In the genomic region with DNA sequence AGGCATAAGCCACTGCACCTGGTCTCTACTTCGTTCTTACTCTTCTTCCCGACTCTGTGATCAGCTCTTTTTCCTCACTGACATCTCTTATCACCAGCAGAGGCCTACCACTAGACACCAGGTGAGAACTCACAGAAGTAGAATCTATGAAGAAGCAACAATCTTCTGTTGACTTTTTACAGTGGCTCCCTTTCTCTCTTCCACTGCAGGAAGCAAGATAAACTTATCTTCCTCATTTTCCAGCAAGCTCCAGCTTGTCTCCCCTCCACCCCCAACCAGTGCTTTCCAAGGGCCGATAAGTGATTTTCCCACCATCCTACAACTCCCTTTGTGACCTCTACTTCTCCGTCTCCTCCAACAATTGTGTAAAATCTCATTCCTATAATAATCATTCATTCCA, we compare ENCODE assay signal across 26 cellular contexts. TPM values are rescaled to one million over a fixed set of nuclear protein-coding genes. Genes with fewer than 3 reads are reported as not detected.
DNase-seq lines count a peak whose midpoint lies in the region; ATAC-seq, FAIRE-seq and TF ChIP-seq lines count a peak whose summit lies in the region.
"Had no signal": no experiment of that assay in that cellular context is flagged by ENCODE, and none has a peak within 500 bp of the region (broad histone marks: within the 10 kb centered on the region; RNA-seq: fewer than 3 reads in every experiment).

No MANE protein-coding gene starts in this region.

- H3K27me3 ChIP-seq in MM.1S (replicated peaks; ENCODE audit: insufficient read depth, low read length) (no peaks in the 10 kb centered on the region), K562 (ENCODE audit: control insufficient read depth in 2 of 2, insufficient read depth in 2 of 2, low read length in 2 of 2) (peaks cover 0 to 8% of the 10 kb centered on the region in 2 experiments; a peak in 2 of 5 replicates), mesendoderm (ENCODE audit: insufficient read depth, low read length, poor library complexity) (no peaks in the 10 kb centered on the region), SK-N-SH (ENCODE audit: insufficient read depth) (peaks cover 7% of the 10 kb centered on the region; the same call in 1 of the 2 replicates)
- H3K27me3 ChIP-seq: BLaER1 had no signal

- H3K36me3 ChIP-seq in MM.1S (replicated peaks; ENCODE audit: insufficient read depth, low read length) (no peaks in the 10 kb centered on the region), K562 (ENCODE audit: control insufficient read depth, insufficient read depth, low read length) (no peaks in the 10 kb centered on the region), mesendoderm (ENCODE audit: control insufficient read depth, insufficient read depth, low read length) (no peaks in the 10 kb centered on the region), SK-N-SH (replicated peaks in 1 of 2; ENCODE audit: control insufficient read depth in 1 of 2, insufficient read depth in 2 of 2, low read length in 1 of 2) (no peaks in the 10 kb centered on the region)
- H3K36me3 ChIP-seq: BE2C, BLaER1 had no signal

- H3K79me1 ChIP-seq in mesendoderm (ENCODE audit: low read length) = no peaks in the 10 kb centered on the region

- no peak overlapping the region for H2BK15ac ChIP-seq in mesendoderm (replicated peaks; ENCODE audit: low read depth)

- no peak overlapping the region for H4K5ac ChIP-seq in mesendoderm (ENCODE audit: low read length)

- no TSS peak for BruUV-seq in K562 (replicated peaks; lab: Mats Ljungman, UMichigan)

- H4K20me1 ChIP-seq in MM.1S (ENCODE audit: insufficient read depth, low read length) = no peaks in the 10 kb centered on the region
- no peaks in the 10 kb centered on the region for H4K20me1 ChIP-seq in K562 (replicated peaks; ENCODE audit: control insufficient read depth, insufficient read depth, low read length)
- H4K20me1 ChIP-seq in SK-N-SH (ENCODE audit: insufficient read depth) = no peaks in the 10 kb centered on the region
- H4K20me1 ChIP-seq: BLaER1 had no signal

- H3K18ac ChIP-seq in mesendoderm (ENCODE audit: low read length) = no peak overlapping the region

- H3K4me3 ChIP-seq in MM.1S (ENCODE audit: low read length) (no peak overlapping the region), K562 (no peak overlapping the region), mesendoderm (ENCODE audit: low read length) (no peak overlapping the region), SK-N-SH (ENCODE audit: low read depth in 2 of 2, low read length in 1 of 2) (no peak overlapping the region)
- H3K4me3 ChIP-seq: BLaER1 had no signal

- H3K27ac ChIP-seq in MM.1S (ENCODE audit: low read length) (no peak overlapping the region), K562 (ENCODE audit: extremely low read depth, low read depth, low read length) (no peak overlapping the region), mesendoderm (ENCODE audit: low read depth, low read length) (no peak overlapping the region), SK-N-SH (ENCODE audit: low read depth in 2 of 2, low read length in 1 of 2) (no peak overlapping the region)
- H3K27ac ChIP-seq: BLaER1 had no signal

- intact Hi-C loops in K562 (cut with micrococcal nuclease) = no loop called here

- no peak overlapping the region for H2BK120ac ChIP-seq in mesendoderm (ENCODE audit: low read depth, low read length)

- H2AFZ ChIP-seq in MM.1S (ENCODE audit: low read length) = no peak overlapping the region
- no peak overlapping the region for H2AFZ ChIP-seq in K562 (ENCODE audit: low read depth, low read length)
- H2AFZ ChIP-seq in SK-N-SH (ENCODE audit: low read depth) = no peak overlapping the region

- H2BK5ac ChIP-seq in mesendoderm (ENCODE audit: low read length) = no peak overlapping the region

- H3K9me3 ChIP-seq in MM.1S (replicated peaks; ENCODE audit: insufficient read depth, low read length) = no peaks in the 10 kb centered on the region
- no peaks in the 10 kb centered on the region; the same call in 1 of the 2 replicates for H3K9me3 ChIP-seq in K562 (replicated peaks; ENCODE audit: control insufficient read depth, insufficient read depth, low read depth, low read length)
- peaks cover 10% of the 10 kb centered on the region for H3K9me3 ChIP-seq in SK-N-SH
- H3K9me3 ChIP-seq: BE2C had no signal

- TF ChIP-seq EP300 in K562 (IDR thresholded peaks at IDR 0.05; ENCODE audit: low read length) (no peak), SK-N-SH (IDR thresholded peaks at IDR 0.05; ENCODE audit: borderline replicate concordance in 1 of 2, low read depth in 1 of 2, low read length in 1 of 2) (no peak)

- no peak for TF ChIP-seq POLR2A in K562 (conservative IDR thresholded peaks at IDR 0.05)

- H3K9ac ChIP-seq in MM.1S (ENCODE audit: low read length) (no peak overlapping the region), K562 (ENCODE audit: insufficient read depth in 1 of 2, low read depth in 2 of 2, low read length in 2 of 2) (no peak overlapping the region), mesendoderm (ENCODE audit: low read length) (no peak overlapping the region), SK-N-SH (no peak overlapping the region)
- H3K9ac ChIP-seq: BLaER1 had no signal

- H4K8ac ChIP-seq in mesendoderm (ENCODE audit: low read depth, low read length) = no peak overlapping the region

- TF ChIP-seq CTCF in MM.1S (IDR thresholded peaks at IDR 0.05; ENCODE audit: low read length) (no peak), K562 (IDR thresholded peaks at IDR 0.05 in 2 of 3, conservative IDR thresholded peaks at IDR 0.05 in 1 of 3; ENCODE audit: insufficient read depth in 2 of 3, low read depth in 1 of 3, low read length in 3 of 3) (no peak), SK-N-SH (IDR thresholded peaks at IDR 0.05) (no peak)

- FAIRE-seq in K562 (lab: Jason Lieb, UNC) = no peak
- FAIRE-seq: A204.1, D721Med, G401.6, GM12891, GM19239 had no signal

- H3K56ac ChIP-seq in mesendoderm (ENCODE audit: low read length) = no peak overlapping the region

- no peaks in the 10 kb centered on the region for H3K9me1 ChIP-seq in K562 (ENCODE audit: control insufficient read depth, insufficient read depth, low read length)

- in situ Hi-C loops in K562 (cut with MboI) = no loop called here

- ATAC-seq in K562 (no peak), GM21619 (IDR thresholded peaks at IDR 0.05; ENCODE audit: unreplicated experiment) (no peak)

- DNase-seq in MM.1S (no peak), K562 (ENCODE audit: extremely low read depth in 1 of 4, low spot score in 3 of 4) (no peak), mesendoderm (peak; percentile 31), SK-N-SH (no peak), COLO668 (lab: John Stamatoyannopoulos, UW; ENCODE audit: unreplicated experiment) (no peak)
- DNase-seq: 8988T; ACHN; BE2C; C1 segment of cervical spinal cord; Caco-2; Calu3; CD4-positive, alpha-beta memory T cell; CD4-positive, CD25-positive, alpha-beta regulatory T cell; CD8-positive, alpha-beta memory T cell; DMS79 treated with DMSO at 0.1 percent for 48 hours; GF-D8 had no signal

- H3F3A ChIP-seq in MM.1S (ENCODE audit: insufficient read depth, low read length) (no peaks in the 10 kb centered on the region), SK-N-SH (replicated peaks; ENCODE audit: insufficient read depth) (no peaks in the 10 kb centered on the region)

- peak overlapping the region; percentile 30; the same call in 1 of the 2 replicates for H3K4me2 ChIP-seq in MM.1S (ENCODE audit: low read depth, low read length)
- H3K4me2 ChIP-seq in K562 (ENCODE audit: insufficient read depth, low read length) = no peak overlapping the region
- no peak overlapping the region for H3K4me2 ChIP-seq in mesendoderm (ENCODE audit: low read length)
- H3K4me2 ChIP-seq in SK-N-SH = no peak overlapping the region
- H3K4me2 ChIP-seq: BLaER1 had no signal

- H3K79me2 ChIP-seq in MM.1S (ENCODE audit: low read length) = no peaks in the 10 kb centered on the region
- no peaks in the 10 kb centered on the region for H3K79me2 ChIP-seq in K562 (ENCODE audit: control insufficient read depth, insufficient read depth, low read length)
- H3K79me2 ChIP-seq in mesendoderm (ENCODE audit: control insufficient read depth, insufficient read depth, low read length) = no peaks in the 10 kb centered on the region
- no peaks in the 10 kb centered on the region for H3K79me2 ChIP-seq in SK-N-SH (ENCODE audit: insufficient read depth)

- WGBS in K562 (ENCODE audit: insufficient coverage, low coverage, missing lambda C conversion rate) = 5% methylated on average over 3 of the region's 4 CpGs
- WGBS in mesendoderm (ENCODE audit: extremely low coverage, insufficient coverage, low lambda C conversion rate) = no CpG with 5 or more reads among the region's 4 CpGs
- WGBS in SK-N-SH (ENCODE audit: low lambda C conversion rate) = 25% methylated on average over 4 of the region's 4 CpGs

- H3K4ac ChIP-seq in mesendoderm (ENCODE audit: low read depth, low read length) = no peak overlapping the region

- POLR2A ChIA-PET in K562 (lab: Yijun Ruan, JAX) (no interaction called here), SK-N-SH (lab: Yijun Ruan, JAX) (no interaction called here)

- CTCF ChIA-PET in K562 (lab: Yijun Ruan, JAX; ENCODE audit: low intra/inter-chr PET ratio) (no interaction called here), SK-N-SH (lab: Yijun Ruan, JAX) (interaction anchor here (0.7 kb wide), 1 partner anchor 394 kb away, joined by 3 read pairs; no protein-coding TSS in a partner anchor)

- peaks cover 8% of the 10 kb centered on the region for H3K4me1 ChIP-seq in MM.1S (ENCODE audit: low read length)
- no peaks in the 10 kb centered on the region; a peak in 1 of 5 replicates for H3K4me1 ChIP-seq in K562 (replicated peaks in 1 of 2; ENCODE audit: control insufficient read depth in 2 of 2, insufficient read depth in 2 of 2, low read length in 2 of 2)
- no peaks in the 10 kb centered on the region for H3K4me1 ChIP-seq in mesendoderm (ENCODE audit: control insufficient read depth, low read depth, low read length)
- no peaks in the 10 kb centered on the region for H3K4me1 ChIP-seq in SK-N-SH (ENCODE audit: control insufficient read depth in 1 of 2, insufficient read depth in 2 of 2, low read depth in 1 of 2, low read length in 1 of 2)
- H3K4me1 ChIP-seq: BE2C, BLaER1, Caco-2 had no signal

- H3K9me2 ChIP-seq in MM.1S (replicated peaks; ENCODE audit: insufficient read depth, low read length) (no peaks in the 10 kb centered on the region), SK-N-SH (no peaks in the 10 kb centered on the region)

- TF ChIP-seq RAD21 in K562 (CRISPR knock-in tag; conservative IDR thresholded peaks at IDR 0.05 in 1 of 2, IDR thresholded peaks at IDR 0.05 in 1 of 2) (no peak), SK-N-SH (IDR thresholded peaks at IDR 0.05; ENCODE audit: low read length) (no peak)

- H2AK5ac ChIP-seq in mesendoderm (ENCODE audit: low read length) = no peak overlapping the region

- H3K23ac ChIP-seq in mesendoderm (ENCODE audit: low read length) = no peak overlapping the region

RNA-seq across cellular contexts. Expression of a gene that starts 45.5 kb away (rescaled TPM):
- total RNA-seq in K562 (2011; cell fraction: chromatin; rRNA removed; ENCODE audit: low replicate concordance) = 0.23 and 0.76 TPM in 2 replicates
- total RNA-seq in K562 (2011; cell fraction: nucleolus; rRNA removed) = 0.79 and 1.5 TPM in 2 replicates
- 0.38 and 1.2 TPM in 2 replicates for total RNA-seq in K562 (2011; cell fraction: nucleoplasm; rRNA removed)
- 0.18 and 1.0 TPM in 2 replicates for total RNA-seq in K562 (2014; rRNA removed)
- 0.07 and 0.13 TPM in 2 replicates for total RNA-seq in K562 (2014; rRNA removed; fragmentation: Illumina TruSeq; extraction: Trizol)
- 0.11 and 0.15 TPM in 2 replicates for total RNA-seq in K562 (2015; rRNA removed; fragmentation: Illumina TruSeq; extraction: Trizol)
- total RNA-seq in K562 (2021) = 0.33 and 0.47 TPM in 2 replicates
- polyA plus RNA-seq in K562 (2011; rRNA removed) = 3.3 and 12.0 TPM in 2 replicates
- polyA plus RNA-seq in K562 (2011; cell fraction: cytosol; rRNA removed) = 8.7 and 11.8 TPM in 2 replicates
- 10.7 and 22.6 TPM in 2 replicates for polyA plus RNA-seq in K562 (2011; cell fraction: nucleus; rRNA removed)
- 0.14 and 0.16 TPM in 2 replicates for polyA plus RNA-seq in K562 (2012)
- polyA plus RNA-seq in K562 (2014; fragmentation: Illumina TruSeq; extraction: Trizol) = 0.21 and 0.22 TPM in 2 replicates
- polyA plus RNA-seq in K562 (2014; fragmentation: Nextera tagmentation; extraction: Ambion mirVana) = under 1 TPM in 1 of 2 experiments, not detected in 1; 0.03 TPM
- 0.24 and 0.45 TPM in 2 replicates for polyA plus RNA-seq in K562 (2014; rRNA removed)
- polyA minus RNA-seq in K562 (2011; rRNA and poly(A)+ RNA removed) = 4.8 and 6.2 TPM in 2 replicates
- polyA minus RNA-seq in K562 (2011; cell fraction: cytosol; rRNA and poly(A)+ RNA removed) = 2.8 and 7.5 TPM in 2 replicates
- polyA minus RNA-seq in K562 (2011; cell fraction: nucleus; rRNA and poly(A)+ RNA removed) = 3.2 and 9.1 TPM in 2 replicates
- 0.06 TPM for polyA plus RNA-seq in mesendoderm (2013, experiment 1 of 2)
- not detected for polyA plus RNA-seq in mesendoderm (2013, experiment 2 of 2)
- 0.02 TPM in 1 of 2 replicates, not detected in the other for polyA plus RNA-seq in SK-N-SH (2012; rRNA removed)
- polyA plus RNA-seq in SK-N-SH (2012; cell fraction: cytosol; rRNA removed) = 0.03 TPM in 1 of 2 replicates, not detected in the other
- not detected in 2 replicates for polyA plus RNA-seq in SK-N-SH (2012; cell fraction: nucleus; rRNA removed)
- total RNA-seq: A673; Calu3; CD4-positive, alpha-beta memory T cell; CD4-positive, CD25-positive, alpha-beta regulatory T cell; CD8-positive, alpha-beta memory T cell had no signal
- polyA plus RNA-seq: AG04450; CD14-positive monocyte; CD4-positive, alpha-beta memory T cell; CD4-positive, CD25-positive, alpha-beta regulatory T cell; CD8-positive, alpha-beta memory T cell had no signal

RNA-seq across cellular contexts. Expression of a gene that starts 52.7 kb away (rescaled TPM):
- total RNA-seq in K562 (2011; cell fraction: chromatin; rRNA removed; ENCODE audit: low replicate concordance) = not detected in 2 replicates
- not detected in 2 replicates for total RNA-seq in K562 (2011; cell fraction: nucleolus; rRNA removed)
- total RNA-seq in K562 (2011; cell fraction: nucleoplasm; rRNA removed) = not detected in 2 replicates
- total RNA-seq in K562 (2014; rRNA removed) (not detected in 2 replicates), K562 (2014; rRNA removed; fragmentation: Illumina TruSeq; extraction: Trizol) (not detected in 2 replicates), K562 (2015; rRNA removed; fragmentation: Illumina TruSeq; extraction: Trizol) (not detected in 2 replicates), K562 (2021) (not detected in 2 replicates)
- polyA plus RNA-seq in K562 (2011; rRNA removed) (not detected in 2 replicates), K562 (2014; fragmentation: Illumina TruSeq; extraction: Trizol) (not detected in 2 replicates), K562 (2014; fragmentation: Nextera tagmentation; extraction: Ambion mirVana) (not detected), K562 (2014; rRNA removed) (not detected in 2 replicates), SK-N-SH (2012; rRNA removed) (not detected in 2 replicates)
- polyA plus RNA-seq in K562 (2011; cell fraction: cytosol; rRNA removed) = not detected in 2 replicates
- not detected in 2 replicates for polyA plus RNA-seq in K562 (2011; cell fraction: nucleus; rRNA removed)
- not detected in 2 replicates for polyA plus RNA-seq in K562 (2012)
- not detected in 2 replicates for polyA minus RNA-seq in K562 (2011; rRNA and poly(A)+ RNA removed)
- polyA minus RNA-seq in K562 (2011; cell fraction: cytosol; rRNA and poly(A)+ RNA removed) = not detected in 2 replicates
- not detected in 2 replicates for polyA minus RNA-seq in K562 (2011; cell fraction: nucleus; rRNA and poly(A)+ RNA removed)
- polyA plus RNA-seq in mesendoderm (2013, experiment 1 of 2) = not detected
- polyA plus RNA-seq in mesendoderm (2013, experiment 2 of 2) = not detected
- polyA plus RNA-seq in SK-N-SH (2012; cell fraction: cytosol; rRNA removed) = not detected in 2 replicates
- not detected in 2 replicates for polyA plus RNA-seq in SK-N-SH (2012; cell fraction: nucleus; rRNA removed)
- total RNA-seq: A673; Caco-2; Calu3; CD4-positive, alpha-beta memory T cell; CD4-positive, CD25-positive, alpha-beta regulatory T cell; CD8-positive, alpha-beta memory T cell had no signal
- polyA plus RNA-seq: AG04450; CD14-positive monocyte; CD4-positive, alpha-beta memory T cell; CD4-positive, CD25-positive, alpha-beta regulatory T cell; CD8-positive, alpha-beta memory T cell had no signal
